1 cellular context compared by ENCODE assay signal in genomic region chr10:4498763-4499251, GRCh38.
A peak's percentile ranks its signal among the peaks of the same experiment; 100 is the strongest.
TF ChIP-seq lines count a peak whose summit lies in the region.

No MANE protein-coding gene starts in this region.

TF ChIP-seq in SK-N-SH, 30 proteins besides CTCF, POLR2A, EP300 and RAD21 (continued from another document):
- peak; percentile 36; the same call in 1 of the 2 replicates for TF ChIP-seq ZBTB33 (IDR thresholded peaks at IDR 0.05; ENCODE audit: borderline replicate concordance, low read depth)
- peak; percentile 23; the same call in 1 of the 2 replicates for TF ChIP-seq YY1 (IDR thresholded peaks at IDR 0.05; ENCODE audit: low read depth)
- TF ChIP-seq USF1 (IDR thresholded peaks at IDR 0.05; ENCODE audit: borderline replicate concordance, low read depth), result no peak
- peak; percentile 71 for TF ChIP-seq MAX (IDR thresholded peaks at IDR 0.05; ENCODE audit: low read depth)
- no peak for TF ChIP-seq SIN3A (IDR thresholded peaks at IDR 0.05; ENCODE audit: borderline replicate concordance, low read depth, low read length)
